ENCODE assay signal across 8 cellular contexts in the genomic region with DNA sequence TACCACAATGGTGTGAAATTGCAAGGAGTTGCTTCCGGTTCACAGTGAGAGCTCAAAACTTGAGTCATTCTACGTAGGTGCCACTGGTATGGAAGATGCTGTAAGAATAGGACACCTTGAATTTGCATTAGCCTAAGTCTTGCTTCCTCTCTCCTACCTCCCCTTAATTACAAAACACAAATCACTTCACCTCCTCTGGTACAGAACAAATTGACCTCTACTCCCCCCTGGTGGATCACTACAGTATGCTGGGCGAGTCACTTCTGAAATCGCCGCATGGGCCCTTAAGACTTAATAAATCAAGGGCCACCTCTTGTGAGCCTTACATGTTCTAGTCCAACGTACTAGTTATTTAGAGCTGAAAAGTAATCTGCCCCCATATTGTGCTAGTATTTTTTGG.
DNase-seq lines count a peak whose midpoint lies in the region; TF ChIP-seq lines count a peak whose summit lies in the region.

No MANE protein-coding gene starts in this region.

- no peak overlapping the region for H3K9ac ChIP-seq in MM.1S (ENCODE audit: low read length)

- H4K20me1 ChIP-seq in MM.1S (ENCODE audit: insufficient read depth, low read length), result no peaks in the 10 kb centered on the region

- no peaks in the 10 kb centered on the region for H3K9me3 ChIP-seq in MM.1S (replicated peaks; ENCODE audit: insufficient read depth, low read length)
- H3K9me3 ChIP-seq in Peyer's patch, result no peaks in the 10 kb centered on the region

- no peaks in the 10 kb centered on the region for H3K36me3 ChIP-seq in H7 (replicated peaks; ENCODE audit: control insufficient read depth, insufficient read depth, low read length)
- no peaks in the 10 kb centered on the region for H3K36me3 ChIP-seq in MM.1S (replicated peaks; ENCODE audit: insufficient read depth, low read length)
- H3K36me3 ChIP-seq in Peyer's patch, result no peaks in the 10 kb centered on the region

- DNase-seq in ACHN (peak; percentile 19), GM10248 (ENCODE audit: extremely low spot score) (no peak), H7 (peak; percentile 57), MM.1S (peak; percentile 72), lung microvascular endothelial cell (ENCODE audit: low read depth in 2 of 2) (peak; percentile 5 to 23), Peyer's patch (no peak), cerebellum (ENCODE audit: low spot score) (no peak)
- peak; percentile 30 for DNase-seq in activated naive CD4-positive, alpha-beta T cell treated with anti-CD3 and anti-CD28 coated beads, Interleukin-2, amount 10 ng/mL, durations not matched to agents 7 days and 5 days

- H3F3A ChIP-seq in MM.1S (ENCODE audit: insufficient read depth, low read length), result peaks cover 5% of the 10 kb centered on the region; the same call in 1 of the 2 replicates

- no peaks in the 10 kb centered on the region for H3K4me1 Mint-ChIP-seq in activated naive CD4-positive, alpha-beta T cell treated with anti-CD3 and anti-CD28 coated beads, Interleukin-2, amount 10 ng/mL, durations not matched to agents 7 days and 5 days

- H3K27ac Mint-ChIP-seq in activated naive CD4-positive, alpha-beta T cell treated with anti-CD3 and anti-CD28 coated beads, Interleukin-2, amount 10 ng/mL, durations not matched to agents 7 days and 5 days, result no peak overlapping the region

- TF ChIP-seq POLR2A in Peyer's patch (IDR thresholded peaks at IDR 0.05), result no peak

- CTCF ChIA-PET in GM10248 (lab: Yijun Ruan, JAX), result interaction anchor here (0.7 to 3.7 kb wide), 20 partner anchors 9 to 409 kb away, joined by 3 to 24 read pairs (median 4); no protein-coding TSS in a partner anchor
- CTCF ChIA-PET in activated naive CD4-positive, alpha-beta T cell treated with anti-CD3 and anti-CD28 coated beads, Interleukin-2, amount 10 ng/mL, durations not matched to agents 7 days and 5 days (lab: Charles Lee), result interaction anchor here (0.6 to 1.3 kb wide), 3 partner anchors 9 to 939 kb away, joined by 3 to 4 read pairs (median 3); no protein-coding TSS in a partner anchor

- H3K36me3 Mint-ChIP-seq in activated naive CD4-positive, alpha-beta T cell treated with anti-CD3 and anti-CD28 coated beads, Interleukin-2, amount 10 ng/mL, durations not matched to agents 7 days and 5 days, result no peaks in the 10 kb centered on the region

- no peaks in the 10 kb centered on the region for H3K9me2 ChIP-seq in MM.1S (replicated peaks; ENCODE audit: insufficient read depth, low read length)

- in situ Hi-C loops in ACHN (cut with HindIII; ENCODE audit: low pct_ligation_motif_present, low pct_unique_long_range_greater_than_20kb, low sequenced_read_pairs), result no loop called here

- H3K27me3 ChIP-seq in H7 (ENCODE audit: control insufficient read depth, insufficient read depth, low read length) (no peaks in the 10 kb centered on the region), MM.1S (replicated peaks; ENCODE audit: insufficient read depth, low read length) (no peaks in the 10 kb centered on the region), Peyer's patch (no peaks in the 10 kb centered on the region)

- POLR2A ChIA-PET in GM10248 (lab: Yijun Ruan, JAX), result no interaction called here

- H2AFZ ChIP-seq in MM.1S (ENCODE audit: low read length), result no peak overlapping the region

- peaks cover 31% of the 10 kb centered on the region for H3K4me1 ChIP-seq in MM.1S (ENCODE audit: low read length)
- no peaks in the 10 kb centered on the region for H3K4me1 ChIP-seq in Peyer's patch

- no peaks in the 10 kb centered on the region for H3K79me2 ChIP-seq in MM.1S (ENCODE audit: low read length)

- peak overlapping the region; percentile 10; the same call in 1 of the 2 replicates for H3K4me2 ChIP-seq in MM.1S (ENCODE audit: low read depth, low read length)

- H3K4me3 Mint-ChIP-seq in activated naive CD4-positive, alpha-beta T cell treated with anti-CD3 and anti-CD28 coated beads, Interleukin-2, amount 10 ng/mL, durations not matched to agents 7 days and 5 days, result no peak overlapping the region

- peak; percentile 67 for TF ChIP-seq CTCF in GM10248 (IDR thresholded peaks at IDR 0.05; ENCODE audit: control extremely low read depth, extremely low read depth, low read depth, missing control alignments)
- TF ChIP-seq CTCF in MM.1S (IDR thresholded peaks at IDR 0.05; ENCODE audit: low read length), result peak; percentile 72
- peak in 3 of 6 experiments; percentile 9 to 27 (median 9) for TF ChIP-seq CTCF in Peyer's patch (IDR thresholded peaks at IDR 0.05)

- H3K9me3 Mint-ChIP-seq in activated naive CD4-positive, alpha-beta T cell treated with anti-CD3 and anti-CD28 coated beads, Interleukin-2, amount 10 ng/mL, durations not matched to agents 7 days and 5 days, result no peaks in the 10 kb centered on the region

- no peak overlapping the region for H3K27ac ChIP-seq in MM.1S (ENCODE audit: low read length)
- H3K27ac ChIP-seq in Peyer's patch, result no peak overlapping the region

- no peak overlapping the region for H3K4me3 ChIP-seq in H7 (ENCODE audit: insufficient read depth, low read depth, low read length)
- H3K4me3 ChIP-seq in MM.1S (ENCODE audit: low read length), result no peak overlapping the region
- H3K4me3 ChIP-seq in Peyer's patch, result no peak overlapping the region

- H3K27me3 Mint-ChIP-seq in activated naive CD4-positive, alpha-beta T cell treated with anti-CD3 and anti-CD28 coated beads, Interleukin-2, amount 10 ng/mL, durations not matched to agents 7 days and 5 days, result peaks cover 4% of the 10 kb centered on the region

Comparison
In these comparisons a context has a peak if more than half of its experiments do, and no peak if none do; other contexts are left out.
1. DNase-seq: peak in ACHN (single experiment), H7 (single experiment), MM.1S (single experiment), activated naive CD4-positive, alpha-beta T cell treated with anti-CD3 and anti-CD28 coated beads, Interleukin-2, amount 10 ng/mL, durations not matched to agents 7 days and 5 days (single experiment) and lung microvascular endothelial cell (2 of 2); none in GM10248 (single experiment), Peyer's patch (0 of 3) and cerebellum (single experiment).